ENCODE assay signal across 1 cellular context in genomic region chr2:198100323-198100722, GRCh38.
TF ChIP-seq lines count a peak whose summit lies in the region.

No MANE protein-coding gene starts in this region.

TF ChIP-seq in SK-N-SH, 30 proteins besides CTCF, POLR2A, EP300 and RAD21 (continued from another document):
- TF ChIP-seq ZBTB33 (IDR thresholded peaks at IDR 0.05; ENCODE audit: borderline replicate concordance, low read depth) (no peak), RFX5 (IDR thresholded peaks at IDR 0.05; ENCODE audit: low read length) (no peak), YY1 (IDR thresholded peaks at IDR 0.05; ENCODE audit: low read depth) (no peak), REST (IDR thresholded peaks at IDR 0.05; ENCODE audit: low read depth, low read length) (no peak), FOSL2 (IDR thresholded peaks at IDR 0.05; ENCODE audit: borderline replicate concordance, low read depth) (no peak), TEAD4 (IDR thresholded peaks at IDR 0.05; ENCODE audit: borderline replicate concordance, insufficient read depth) (no peak), RXRA (IDR thresholded peaks at IDR 0.05; ENCODE audit: borderline replicate concordance, low read depth) (no peak), FOXM1 (IDR thresholded peaks at IDR 0.05; ENCODE audit: low read depth) (no peak), ELF1 (IDR thresholded peaks at IDR 0.05) (no peak), MEF2A (IDR thresholded peaks at IDR 0.05; ENCODE audit: borderline replicate concordance, low read depth) (no peak), EZH2phosphoT487 (IDR thresholded peaks at IDR 0.05; ENCODE audit: borderline replicate concordance, low read depth) (no peak), IRF3 (IDR thresholded peaks at IDR 0.05; ENCODE audit: low read depth, low read length) (no peak), FOXJ3 (CRISPR knock-in tag; IDR thresholded peaks at IDR 0.05) (no peak)
